23 cellular contexts compared by ENCODE assay signal in the genomic region with DNA sequence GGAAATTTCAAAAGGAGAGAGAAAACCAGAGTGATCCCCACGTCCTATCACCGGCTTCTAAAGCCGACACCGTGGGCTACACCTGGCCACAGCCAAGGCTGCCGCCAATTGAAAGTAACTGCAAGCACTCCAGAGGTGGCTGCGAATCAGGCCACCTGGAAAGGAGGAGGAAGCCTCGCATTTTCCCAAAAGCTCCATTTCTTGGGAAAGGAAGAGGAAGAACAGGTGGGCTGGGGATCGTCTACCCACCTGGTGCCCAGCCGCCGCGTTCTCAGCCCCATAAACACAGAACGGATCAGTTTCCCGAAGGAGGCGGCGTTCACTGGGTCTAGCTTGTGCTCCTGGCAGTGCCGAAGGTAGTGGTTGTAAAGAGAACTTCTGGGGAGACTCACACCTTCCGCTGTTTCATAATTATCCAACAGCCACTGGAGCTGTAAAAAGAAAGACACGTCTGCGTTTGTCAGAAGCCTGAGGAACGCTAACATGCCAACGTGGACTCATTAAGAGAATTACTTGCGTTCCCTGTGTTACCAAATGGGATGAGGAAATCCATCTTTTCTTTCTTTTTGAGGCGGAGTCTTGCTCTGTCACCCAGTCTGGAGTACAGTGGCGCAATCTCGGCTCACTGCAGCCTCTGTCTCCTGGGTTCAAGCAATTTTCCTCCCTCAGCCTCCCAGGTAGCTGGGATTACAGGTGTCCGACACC.
"Had no signal": no experiment of that assay in that cellular context is flagged by ENCODE, and none has a peak within 500 bp of the region (broad histone marks: within the 10 kb centered on the region; RNA-seq: fewer than 3 reads in every experiment).

No MANE protein-coding gene starts in this region.

- H3K27me3 ChIP-seq: esophagus muscularis mucosa, gastrocnemius medialis, neutrophil, right atrium auricular region, suprapubic skin, thyroid gland, upper lobe of left lung, vagina had no signal

- H3K4me3 Mint-ChIP-seq: dendritic cell treated with granulocyte-macrophage colony-stimulating factor and Interleukin-4, amounts not matched to agents 40 ng/mL and 50 ng/mL, for 4 days; effector memory CD8-positive, alpha-beta T cell; immature natural killer cell; naive B cell; nephron progenitor cell; stimulated activated effector memory CD8-positive, alpha-beta T cell treated with anti-CD3 and anti-CD28 coated beads, Interleukin-12 subunit alpha, Interleukin-12 subunit beta, amount 100 ng/mL, for 72 hours had no signal

- H3K27ac ChIP-seq: epithelial cell of prostate, esophagus muscularis mucosa, gastrocnemius medialis, neutrophil, right atrium auricular region, suprapubic skin, thyroid gland, upper lobe of left lung, vagina had no signal

- H3K4me1 Mint-ChIP-seq: immature natural killer cell; naive B cell; stimulated activated effector memory CD8-positive, alpha-beta T cell treated with anti-CD3 and anti-CD28 coated beads, Interleukin-12 subunit alpha, Interleukin-12 subunit beta, amount 100 ng/mL, for 72 hours had no signal

- H3K27me3 Mint-ChIP-seq: dendritic cell treated with granulocyte-macrophage colony-stimulating factor and Interleukin-4, amounts not matched to agents 40 ng/mL and 50 ng/mL, for 4 days had no signal

- DNase-seq: effector memory CD8-positive, alpha-beta T cell; gastrocnemius medialis; glutamatergic neuron; immature natural killer cell; left colon; left ventricle myocardium superior; mesendoderm; naive B cell; nephron progenitor cell; small intestine; stimulated activated CD4-positive, alpha-beta T cell treated with anti-CD3 and anti-CD28 coated beads, Interleukin-4, amount 100 ng/mL, for 1 hour; stimulated activated CD8-positive, alpha-beta memory T cell treated with anti-CD3 and anti-CD28 coated beads, Interleukin-4, amount 100 ng/mL, for 48 hours; stimulated activated naive CD8-positive, alpha-beta T cell treated with anti-CD3 and anti-CD28 coated beads, Interleukin-15, Interleukin-2, amounts not matched to agents 100 U/mL and 50 U/mL, for 24 hours; thyroid gland; upper lobe of left lung had no signal

- H3K9me3 Mint-ChIP-seq: dendritic cell treated with granulocyte-macrophage colony-stimulating factor and Interleukin-4, amounts not matched to agents 40 ng/mL and 50 ng/mL, for 4 days; effector memory CD8-positive, alpha-beta T cell; immature natural killer cell; naive B cell; nephron progenitor cell; stimulated activated effector memory CD8-positive, alpha-beta T cell treated with anti-CD3 and anti-CD28 coated beads, Interleukin-12 subunit alpha, Interleukin-12 subunit beta, amount 100 ng/mL, for 72 hours had no signal

- H3K9me3 ChIP-seq: esophagus muscularis mucosa, gastrocnemius medialis, neutrophil, right atrium auricular region, suprapubic skin, thyroid gland, upper lobe of left lung, vagina had no signal

- H3K36me3 Mint-ChIP-seq: immature natural killer cell; naive B cell; stimulated activated effector memory CD8-positive, alpha-beta T cell treated with anti-CD3 and anti-CD28 coated beads, Interleukin-12 subunit alpha, Interleukin-12 subunit beta, amount 100 ng/mL, for 72 hours had no signal

- ATAC-seq: effector memory CD8-positive, alpha-beta T cell; gastrocnemius medialis; left colon; left ventricle myocardium superior; stimulated activated effector memory CD8-positive, alpha-beta T cell treated with anti-CD3 and anti-CD28 coated beads, Interleukin-12 subunit alpha, Interleukin-12 subunit beta, amount 100 ng/mL, for 72 hours; stimulated activated naive CD8-positive, alpha-beta T cell treated with anti-CD3 and anti-CD28 coated beads, Interleukin-15, Interleukin-2, amounts not matched to agents 100 U/mL and 50 U/mL, for 24 hours had no signal

- H3K4me3 ChIP-seq: esophagus muscularis mucosa, gastrocnemius medialis, right atrium auricular region, suprapubic skin, thyroid gland, upper lobe of left lung, vagina had no signal

- H3K27ac Mint-ChIP-seq: dendritic cell treated with granulocyte-macrophage colony-stimulating factor and Interleukin-4, amounts not matched to agents 40 ng/mL and 50 ng/mL, for 4 days; effector memory CD8-positive, alpha-beta T cell; immature natural killer cell; naive B cell; nephron progenitor cell; stimulated activated effector memory CD8-positive, alpha-beta T cell treated with anti-CD3 and anti-CD28 coated beads, Interleukin-12 subunit alpha, Interleukin-12 subunit beta, amount 100 ng/mL, for 72 hours had no signal

- H3K36me3 ChIP-seq: gastrocnemius medialis, thyroid gland, vagina had no signal

- H3K4me1 ChIP-seq: esophagus muscularis mucosa, gastrocnemius medialis, right atrium auricular region, suprapubic skin, thyroid gland, vagina had no signal
